Comparison of ENCODE assay signal across 25 cellular contexts in the genomic region with DNA sequence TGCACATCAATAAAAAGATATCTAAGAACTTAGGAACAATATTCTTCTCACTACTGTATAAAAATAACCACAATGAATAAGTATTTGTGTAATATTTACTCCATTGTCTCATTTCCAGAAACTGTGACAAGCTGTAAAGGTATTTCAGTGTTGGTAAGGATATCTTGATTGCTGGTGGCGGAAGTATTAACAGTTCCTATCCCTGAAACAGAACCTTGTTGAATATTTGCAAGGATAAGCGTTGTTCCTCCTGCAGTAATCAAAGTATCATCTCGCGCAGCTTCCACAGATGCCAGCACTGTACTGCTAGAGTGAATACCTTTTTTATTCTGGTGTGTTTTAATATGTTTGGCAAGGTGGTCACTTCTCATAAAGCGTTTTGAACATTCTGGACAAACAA. TPM values are rescaled to one million over a fixed set of nuclear protein-coding genes. Genes with fewer than 3 reads are reported as not detected.
A peak's percentile ranks its signal among the peaks of the same experiment; 100 is the strongest.
DNase-seq lines count a peak whose midpoint lies in the region; ATAC-seq, FAIRE-seq and TF ChIP-seq lines count a peak whose summit lies in the region.
"Had no signal": no experiment of that assay in that cellular context is flagged by ENCODE, and none has a peak within 500 bp of the region (broad histone marks: within the 10 kb centered on the region; RNA-seq: fewer than 3 reads in every experiment).

No MANE protein-coding gene starts in this region.

- H2AFZ ChIP-seq in IMR-90 (replicated peaks; ENCODE audit: low read length, poor library complexity), result no peak overlapping the region
- H2AFZ ChIP-seq: PC-9 had no signal

- no peak overlapping the region for H3K14ac ChIP-seq in IMR-90 (replicated peaks; ENCODE audit: low read depth, low read length)

- FAIRE-seq in GM18507 (lab: Jason Lieb, UNC), result peak; percentile 18
- FAIRE-seq: A549, GM12891 had no signal

- no peak overlapping the region for H3K4me3 ChIP-seq in IMR-90 (ENCODE audit: insufficient read depth, low read depth, low read length)
- no peak overlapping the region for H3K4me3 ChIP-seq in neutrophil (ENCODE audit: low read depth in 1 of 2, low read length in 1 of 2)
- H3K4me3 ChIP-seq in gastrocnemius medialis, result no peak overlapping the region
- H3K4me3 ChIP-seq: A549, PC-9, SJCRH30 had no signal

- no peak overlapping the region for H3K18ac ChIP-seq in IMR-90 (ENCODE audit: low read depth, low read length)

- no peak overlapping the region for H4K91ac ChIP-seq in IMR-90 (ENCODE audit: insufficient read depth, low read depth, low read length)

- no peak overlapping the region for H3K56ac ChIP-seq in IMR-90 (ENCODE audit: extremely low read depth, insufficient read depth, low read length)

- H3K9me3 ChIP-seq in IMR-90 (ENCODE audit: control insufficient read depth, insufficient read depth, low read length), result no peaks in the 10 kb centered on the region
- H3K9me3 ChIP-seq in neutrophil, result no peaks in the 10 kb centered on the region
- H3K9me3 ChIP-seq in gastrocnemius medialis, result no peaks in the 10 kb centered on the region
- H3K9me3 ChIP-seq: A549, BE2C, SJCRH30 had no signal

- dilution Hi-C loops in IMR-90 (cut with HindIII; ENCODE audit: low sequenced_read_pairs, unreplicated experiment), result no loop called here

- H2AK5ac ChIP-seq in IMR-90 (ENCODE audit: low read depth, low read length), result no peak overlapping the region

- no peak overlapping the region for H2BK120ac ChIP-seq in IMR-90 (ENCODE audit: low read depth, low read length)

- no peak overlapping the region for H3K27ac ChIP-seq in IMR-90 (ENCODE audit: insufficient read depth, low read length)
- H3K27ac ChIP-seq in epithelial cell of prostate, result peak overlapping the region; percentile 5
- peak overlapping the region; percentile 9 for H3K27ac ChIP-seq in neutrophil
- H3K27ac ChIP-seq in foreskin keratinocyte, result no peak overlapping the region
- H3K27ac ChIP-seq in gastrocnemius medialis, result no peak overlapping the region
- H3K27ac ChIP-seq: A549, PC-9, SJCRH30 had no signal

- no peak for TF ChIP-seq CTCF in IMR-90 (conservative IDR thresholded peaks at IDR 0.05; ENCODE audit: low read depth, low read length)
- no peak for TF ChIP-seq CTCF in neutrophil (IDR thresholded peaks at IDR 0.05)
- no peak for TF ChIP-seq CTCF in foreskin keratinocyte (conservative IDR thresholded peaks at IDR 0.05)
- TF ChIP-seq CTCF in gastrocnemius medialis (IDR thresholded peaks at IDR 0.05 in 4 of 5, conservative IDR thresholded peaks at IDR 0.05 in 1 of 5), result no peak

- H3K4me2 ChIP-seq in IMR-90 (ENCODE audit: low read depth, low read length), result no peak overlapping the region
- H3K4me2 ChIP-seq: A549, PC-9 had no signal

- H4K8ac ChIP-seq in IMR-90 (ENCODE audit: low read depth in 2 of 2, low read length in 2 of 2), result no peak overlapping the region

- BruUV-seq in IMR-90 (replicated peaks; lab: Mats Ljungman, UMichigan), result no TSS peak

- H2BK15ac ChIP-seq in IMR-90 (ENCODE audit: low read depth, low read length), result no peak overlapping the region

- no peaks in the 10 kb centered on the region for H3K27me3 ChIP-seq in IMR-90 (ENCODE audit: control insufficient read depth, insufficient read depth, low read length)
- no peaks in the 10 kb centered on the region for H3K27me3 ChIP-seq in neutrophil
- no peaks in the 10 kb centered on the region for H3K27me3 ChIP-seq in foreskin keratinocyte
- no peaks in the 10 kb centered on the region for H3K27me3 ChIP-seq in gastrocnemius medialis
- H3K27me3 ChIP-seq: BE2C, SJCRH30 had no signal

- no peak overlapping the region for H3K9ac ChIP-seq in IMR-90 (ENCODE audit: low read depth, low read length)

- WGBS in IMR-90 (ENCODE audit: extremely low coverage in 2 of 2, insufficient read length in 1 of 2), 2 experiments, result 100% methylated on average over 2 of the region's 5 CpGs; no CpG with 5 or more reads in 1 of the 2 experiments

- H4K20me1 ChIP-seq in IMR-90 (ENCODE audit: insufficient read depth, low read length), result no peaks in the 10 kb centered on the region; the same call in 1 of the 2 replicates

- in situ Hi-C loops in IMR-90 (cut with MboI; ENCODE audit: low sequenced_read_pairs) (no loop called here), gastrocnemius medialis (cut with MboI; ENCODE audit: low sequenced_read_pairs in 4 of 4) (no loop called here)

- no peak overlapping the region for H2BK5ac ChIP-seq in IMR-90 (ENCODE audit: low read depth, low read length, poor library complexity, severe bottlenecking)

- H3K79me1 ChIP-seq in IMR-90 (ENCODE audit: low read depth in 1 of 2, low read length in 2 of 2), result peaks cover 7 to 20% of the 10 kb centered on the region in 2 experiments

- H3K36me3 ChIP-seq in IMR-90 (ENCODE audit: control insufficient read depth, insufficient read depth, low read length), result peaks cover 20% of the 10 kb centered on the region
- peaks cover 90% of the 10 kb centered on the region for H3K36me3 ChIP-seq in neutrophil
- peaks cover 0 to 30% of the 10 kb centered on the region in 2 donors for H3K36me3 ChIP-seq in gastrocnemius medialis
- H3K36me3 ChIP-seq: BE2C had no signal

- TF ChIP-seq RAD21 in IMR-90 (IDR thresholded peaks at IDR 0.05; ENCODE audit: low read length), result no peak

- DNase-seq in GM18507 (ENCODE audit: extremely low spot score, insufficient read length, low read depth) (no peak), IMR-90 (peak; percentile 17), epithelial cell of prostate (ENCODE audit: low read depth, low spot score) (no peak), foreskin keratinocyte (no peak), HK-2 (ENCODE audit: unreplicated experiment) (no peak), gastrocnemius medialis (no peak)
- DNase-seq: BE2C; Calu3; DMS79 treated with DMSO at 0.1 percent for 48 hours; GF-D8; H7; KBM-7; MM.1S; NCI-H2029; NCI-H446; NCI-H524 treated with DMSO at 0.1 percent for 48 hours; NCI-H82; NK-92 treated with Interleukin-12 subunit alpha and Interleukin-12 subunit beta, amount 100 ng/mL, for 24 hours; PC-9; SJCRH30 had no signal

- CTCF ChIA-PET in IMR-90 (lab: Yijun Ruan, JAX), result interaction anchor here (1.3 kb wide), 1 partner anchor 169 kb away, joined by 3 read pairs; no protein-coding TSS in a partner anchor

- H3K23ac ChIP-seq in IMR-90 (ENCODE audit: low read depth, low read length), result no peak overlapping the region

- no peak for ATAC-seq in IMR-90 (ENCODE audit: low read depth)
- ATAC-seq in foreskin keratinocyte, result no peak
- ATAC-seq in gastrocnemius medialis, result no peak
- ATAC-seq: A549, Right ventricle myocardium inferior, SK-N-SH treated with all-trans-retinoic acid at 6 μM for 48 hours had no signal

- no peak overlapping the region for H2BK20ac ChIP-seq in IMR-90 (ENCODE audit: low read depth, low read length)

- intact Hi-C loops in IMR-90 (cut with micrococcal nuclease), result no loop called here
- intact Hi-C loops in gastrocnemius medialis (cut with DNase I; ENCODE audit: low total_unique reads), result no loop called here

- H2AK9ac ChIP-seq in IMR-90 (replicated peaks; ENCODE audit: low read depth, low read length, poor library complexity), result no peak overlapping the region

- H3K4me1 ChIP-seq in IMR-90 (ENCODE audit: control insufficient read depth, insufficient read depth, low read length) (no peaks in the 10 kb centered on the region), neutrophil (ENCODE audit: control insufficient read depth in 1 of 2, insufficient read depth in 1 of 2, low read depth in 1 of 2, low read length in 1 of 2) (no peaks in the 10 kb centered on the region), foreskin keratinocyte (no peaks in the 10 kb centered on the region), gastrocnemius medialis (no peaks in the 10 kb centered on the region)
- H3K4me1 ChIP-seq: BE2C, SJCRH30 had no signal

- no peak overlapping the region for H3K4ac ChIP-seq in IMR-90 (ENCODE audit: low read depth, low read length)

- TF ChIP-seq POLR2A in IMR-90 (IDR thresholded peaks at IDR 0.05; ENCODE audit: low read depth, low read length) (no peak), gastrocnemius medialis (IDR thresholded peaks at IDR 0.05) (no peak)

- H3K9me1 ChIP-seq in IMR-90 (ENCODE audit: insufficient read depth, low read length), result peaks cover 3% of the 10 kb centered on the region; the same call in 1 of the 2 replicates

- H4K5ac ChIP-seq in IMR-90 (ENCODE audit: low read depth, low read length), result no peak overlapping the region

- POLR2A ChIA-PET in IMR-90 (lab: Charles Lee; ENCODE audit: unreplicated experiment), result no interaction called here

TF ChIP-seq in IMR-90, 13 proteins besides CTCF, POLR2A, EP300 and RAD21:
- TF ChIP-seq CHD1 (IDR thresholded peaks at IDR 0.05; ENCODE audit: low read depth, low read length), result no peak
- TF ChIP-seq RFX5 (IDR thresholded peaks at IDR 0.05; ENCODE audit: low read depth, low read length), result no peak
- TF ChIP-seq SMC3 (IDR thresholded peaks at IDR 0.05; ENCODE audit: low read depth, low read length), result no peak
TF ChIP-seq in IMR-90: peak in this region for 0.

RNA-seq across cellular contexts. Expression of a gene that starts 55.3 kb away (rescaled TPM):
- total RNA-seq in IMR-90 (2012; rRNA removed) (136 and 137 TPM in 2 replicates), foreskin keratinocyte (63.9 and 64.1 TPM in 2 replicates), gastrocnemius medialis (10 to 100 TPM; 47.9 to 68.9 (median 58.7) TPM)
- polyA plus RNA-seq in IMR-90 (2012; rRNA removed) (19.9 and 26.7 TPM in 2 replicates), foreskin keratinocyte (10.2 and 13.0 TPM in 2 replicates)
- 4.2 and 6.6 TPM in 2 replicates for polyA plus RNA-seq in IMR-90 (2012; cell fraction: cytosol; rRNA removed)
- 6.3 and 36.0 TPM in 2 replicates for polyA plus RNA-seq in IMR-90 (2012; cell fraction: nucleus; rRNA removed; ENCODE audit: low replicate concordance)

Comparison
In these comparisons a context has a peak if more than half of its experiments do, and no peak if none do; other contexts are left out.
1. H3K27ac ChIP-seq: peak in epithelial cell of prostate (single experiment) and neutrophil (single experiment); none in IMR-90 (single experiment), foreskin keratinocyte (single experiment) and gastrocnemius medialis (0 of 4).